ENCODE assay signal across 1 cellular context in the genomic region with DNA sequence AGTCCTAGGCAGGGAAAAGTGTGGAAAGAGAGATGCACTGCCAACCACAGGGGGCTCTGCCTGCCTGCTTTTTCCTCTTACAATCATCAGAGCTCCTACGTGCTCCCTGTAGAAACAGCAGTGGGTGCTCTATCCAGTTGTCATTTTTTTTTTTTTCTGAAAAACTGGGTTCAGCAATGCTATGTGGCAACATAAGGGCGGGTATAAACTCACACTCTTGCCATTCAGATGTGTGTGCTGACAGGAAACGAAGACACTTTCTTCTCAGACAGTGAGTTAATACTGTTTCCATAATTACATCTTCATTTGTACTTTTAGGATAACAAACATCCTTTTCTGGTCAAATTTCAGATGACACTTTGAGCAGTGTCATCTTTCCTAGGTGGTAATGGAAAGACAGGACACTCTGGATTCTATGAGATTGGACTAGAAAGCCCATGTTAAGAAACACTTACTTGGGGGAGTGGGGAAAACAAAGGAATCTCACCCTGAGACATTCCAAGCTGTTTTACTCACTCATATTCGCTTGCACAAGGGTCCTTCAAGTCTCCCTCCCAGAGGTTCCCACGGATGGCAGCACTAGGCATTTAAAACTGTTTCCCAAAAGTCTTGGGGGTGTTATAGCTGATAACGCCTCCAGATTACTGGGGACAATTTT.
TF ChIP-seq lines count a peak whose summit lies in the region.

No MANE protein-coding gene starts in this region.

TF ChIP-seq in GM23338, 12 proteins besides CTCF, POLR2A, EP300 and RAD21 (continued from another document):
- TF ChIP-seq, protein P1, sequence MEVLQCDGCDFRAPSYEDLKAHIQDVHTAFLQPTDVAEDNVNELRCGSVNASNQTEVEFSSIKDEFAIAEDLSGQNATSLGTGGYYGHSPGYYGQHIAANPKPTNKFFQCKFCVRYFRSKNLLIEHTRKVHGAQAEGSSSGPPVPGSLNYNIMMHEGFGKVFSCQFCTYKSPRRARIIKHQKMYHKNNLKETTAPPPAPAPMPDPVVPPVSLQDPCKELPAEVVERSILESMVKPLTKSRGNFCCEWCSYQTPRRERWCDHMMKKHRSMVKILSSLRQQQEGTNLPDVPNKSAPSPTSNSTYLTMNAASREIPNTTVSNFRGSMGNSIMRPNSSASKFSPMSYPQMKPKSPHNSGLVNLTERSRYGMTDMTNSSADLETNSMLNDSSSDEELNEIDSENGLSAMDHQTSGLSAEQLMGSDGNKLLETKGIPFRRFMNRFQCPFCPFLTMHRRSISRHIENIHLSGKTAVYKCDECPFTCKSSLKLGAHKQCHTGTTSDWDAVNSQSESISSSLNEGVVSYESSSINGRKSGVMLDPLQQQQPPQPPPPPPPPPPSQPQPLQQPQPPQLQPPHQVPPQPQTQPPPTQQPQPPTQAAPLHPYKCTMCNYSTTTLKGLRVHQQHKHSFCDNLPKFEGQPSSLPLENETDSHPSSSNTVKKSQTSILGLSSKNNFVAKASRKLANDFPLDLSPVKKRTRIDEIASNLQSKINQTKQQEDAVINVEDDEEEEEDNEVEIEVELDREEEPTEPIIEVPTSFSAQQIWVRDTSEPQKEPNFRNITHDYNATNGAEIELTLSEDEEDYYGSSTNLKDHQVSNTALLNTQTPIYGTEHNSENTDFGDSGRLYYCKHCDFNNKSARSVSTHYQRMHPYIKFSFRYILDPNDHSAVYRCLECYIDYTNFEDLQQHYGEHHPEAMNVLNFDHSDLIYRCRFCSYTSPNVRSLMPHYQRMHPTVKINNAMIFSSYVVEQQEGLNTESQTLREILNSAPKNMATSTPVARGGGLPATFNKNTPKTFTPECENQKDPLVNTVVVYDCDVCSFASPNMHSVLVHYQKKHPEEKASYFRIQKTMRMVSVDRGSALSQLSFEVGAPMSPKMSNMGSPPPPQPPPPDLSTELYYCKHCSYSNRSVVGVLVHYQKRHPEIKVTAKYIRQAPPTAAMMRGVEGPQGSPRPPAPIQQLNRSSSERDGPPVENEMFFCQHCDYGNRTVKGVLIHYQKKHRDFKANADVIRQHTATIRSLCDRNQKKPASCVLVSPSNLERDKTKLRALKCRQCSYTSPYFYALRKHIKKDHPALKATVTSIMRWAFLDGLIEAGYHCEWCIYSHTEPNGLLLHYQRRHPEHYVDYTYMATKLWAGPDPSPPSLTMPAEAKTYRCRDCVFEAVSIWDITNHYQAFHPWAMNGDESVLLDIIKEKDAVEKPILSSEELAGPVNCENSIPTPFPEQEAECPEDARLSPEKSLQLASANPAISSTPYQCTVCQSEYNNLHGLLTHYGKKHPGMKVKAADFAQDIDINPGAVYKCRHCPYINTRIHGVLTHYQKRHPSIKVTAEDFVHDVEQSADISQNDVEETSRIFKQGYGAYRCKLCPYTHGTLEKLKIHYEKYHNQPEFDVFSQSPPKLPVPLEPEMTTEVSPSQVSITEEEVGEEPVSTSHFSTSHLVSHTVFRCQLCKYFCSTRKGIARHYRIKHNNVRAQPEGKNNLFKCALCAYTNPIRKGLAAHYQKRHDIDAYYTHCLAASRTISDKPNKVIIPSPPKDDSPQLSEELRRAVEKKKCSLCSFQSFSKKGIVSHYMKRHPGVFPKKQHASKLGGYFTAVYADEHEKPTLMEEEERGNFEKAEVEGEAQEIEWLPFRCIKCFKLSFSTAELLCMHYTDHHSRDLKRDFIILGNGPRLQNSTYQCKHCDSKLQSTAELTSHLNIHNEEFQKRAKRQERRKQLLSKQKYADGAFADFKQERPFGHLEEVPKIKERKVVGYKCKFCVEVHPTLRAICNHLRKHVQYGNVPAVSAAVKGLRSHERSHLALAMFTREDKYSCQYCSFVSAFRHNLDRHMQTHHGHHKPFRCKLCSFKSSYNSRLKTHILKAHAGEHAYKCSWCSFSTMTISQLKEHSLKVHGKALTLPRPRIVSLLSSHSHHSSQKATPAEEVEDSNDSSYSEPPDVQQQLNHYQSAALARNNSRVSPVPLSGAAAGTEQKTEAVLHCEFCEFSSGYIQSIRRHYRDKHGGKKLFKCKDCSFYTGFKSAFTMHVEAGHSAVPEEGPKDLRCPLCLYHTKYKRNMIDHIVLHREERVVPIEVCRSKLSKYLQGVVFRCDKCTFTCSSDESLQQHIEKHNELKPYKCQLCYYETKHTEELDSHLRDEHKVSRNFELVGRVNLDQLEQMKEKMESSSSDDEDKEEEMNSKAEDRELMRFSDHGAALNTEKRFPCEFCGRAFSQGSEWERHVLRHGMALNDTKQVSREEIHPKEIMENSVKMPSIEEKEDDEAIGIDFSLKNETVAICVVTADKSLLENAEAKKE (CRISPR knock-in tag; IDR thresholded peaks at IDR 0.05), result no peak
- TF ChIP-seq ZNF114 (CRISPR knock-in tag; IDR thresholded peaks at IDR 0.05) (no peak), ZNF331 (CRISPR knock-in tag; IDR thresholded peaks at IDR 0.05; ENCODE audit: low read depth) (no peak), JUNB (IDR thresholded peaks at IDR 0.05; ENCODE audit: unreplicated experiment) (no peak), NANOG (IDR thresholded peaks at IDR 0.05; ENCODE audit: borderline replicate concordance) (no peak), EZH2 (IDR thresholded peaks at IDR 0.05; ENCODE audit: low read depth, unreplicated experiment) (no peak), EZH2phosphoT487 (IDR thresholded peaks at IDR 0.05; ENCODE audit: unreplicated experiment) (no peak), CREB1 (CRISPR knock-in tag; IDR thresholded peaks at IDR 0.05; ENCODE audit: low read depth) (no peak)
- TF ChIP-seq, protein P2, sequence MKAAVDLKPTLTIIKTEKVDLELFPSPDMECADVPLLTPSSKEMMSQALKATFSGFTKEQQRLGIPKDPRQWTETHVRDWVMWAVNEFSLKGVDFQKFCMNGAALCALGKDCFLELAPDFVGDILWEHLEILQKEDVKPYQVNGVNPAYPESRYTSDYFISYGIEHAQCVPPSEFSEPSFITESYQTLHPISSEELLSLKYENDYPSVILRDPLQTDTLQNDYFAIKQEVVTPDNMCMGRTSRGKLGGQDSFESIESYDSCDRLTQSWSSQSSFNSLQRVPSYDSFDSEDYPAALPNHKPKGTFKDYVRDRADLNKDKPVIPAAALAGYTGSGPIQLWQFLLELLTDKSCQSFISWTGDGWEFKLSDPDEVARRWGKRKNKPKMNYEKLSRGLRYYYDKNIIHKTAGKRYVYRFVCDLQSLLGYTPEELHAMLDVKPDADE (IDR thresholded peaks at IDR 0.05), result no peak
- TF ChIP-seq, protein P3, sequence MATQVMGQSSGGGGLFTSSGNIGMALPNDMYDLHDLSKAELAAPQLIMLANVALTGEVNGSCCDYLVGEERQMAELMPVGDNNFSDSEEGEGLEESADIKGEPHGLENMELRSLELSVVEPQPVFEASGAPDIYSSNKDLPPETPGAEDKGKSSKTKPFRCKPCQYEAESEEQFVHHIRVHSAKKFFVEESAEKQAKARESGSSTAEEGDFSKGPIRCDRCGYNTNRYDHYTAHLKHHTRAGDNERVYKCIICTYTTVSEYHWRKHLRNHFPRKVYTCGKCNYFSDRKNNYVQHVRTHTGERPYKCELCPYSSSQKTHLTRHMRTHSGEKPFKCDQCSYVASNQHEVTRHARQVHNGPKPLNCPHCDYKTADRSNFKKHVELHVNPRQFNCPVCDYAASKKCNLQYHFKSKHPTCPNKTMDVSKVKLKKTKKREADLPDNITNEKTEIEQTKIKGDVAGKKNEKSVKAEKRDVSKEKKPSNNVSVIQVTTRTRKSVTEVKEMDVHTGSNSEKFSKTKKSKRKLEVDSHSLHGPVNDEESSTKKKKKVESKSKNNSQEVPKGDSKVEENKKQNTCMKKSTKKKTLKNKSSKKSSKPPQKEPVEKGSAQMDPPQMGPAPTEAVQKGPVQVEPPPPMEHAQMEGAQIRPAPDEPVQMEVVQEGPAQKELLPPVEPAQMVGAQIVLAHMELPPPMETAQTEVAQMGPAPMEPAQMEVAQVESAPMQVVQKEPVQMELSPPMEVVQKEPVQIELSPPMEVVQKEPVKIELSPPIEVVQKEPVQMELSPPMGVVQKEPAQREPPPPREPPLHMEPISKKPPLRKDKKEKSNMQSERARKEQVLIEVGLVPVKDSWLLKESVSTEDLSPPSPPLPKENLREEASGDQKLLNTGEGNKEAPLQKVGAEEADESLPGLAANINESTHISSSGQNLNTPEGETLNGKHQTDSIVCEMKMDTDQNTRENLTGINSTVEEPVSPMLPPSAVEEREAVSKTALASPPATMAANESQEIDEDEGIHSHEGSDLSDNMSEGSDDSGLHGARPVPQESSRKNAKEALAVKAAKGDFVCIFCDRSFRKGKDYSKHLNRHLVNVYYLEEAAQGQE (IDR thresholded peaks at IDR 0.05; ENCODE audit: unreplicated experiment), result no peak
